ENCODE assay signal across 32 cellular contexts in the genomic region with DNA sequence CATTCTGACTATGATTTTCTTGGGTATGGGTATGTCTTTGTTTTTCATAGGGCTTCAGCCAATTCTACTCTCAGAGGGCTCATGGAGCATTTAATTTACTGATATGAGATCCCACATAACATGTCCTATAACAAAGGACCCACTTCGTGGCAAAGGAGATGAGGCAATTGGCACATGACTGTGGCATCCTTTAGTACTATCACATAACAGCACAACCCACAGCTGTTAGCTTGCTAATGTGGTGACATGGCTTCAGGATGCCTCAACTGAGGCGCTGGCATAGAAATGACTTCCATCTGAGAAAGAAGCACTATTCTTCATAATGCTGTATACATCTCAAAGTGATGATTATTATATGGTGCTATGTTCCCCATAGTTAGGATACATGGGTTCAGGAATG.
"Had no signal": no experiment of that assay in that cellular context is flagged by ENCODE, and none has a peak within 500 bp of the region (broad histone marks: within the 10 kb centered on the region; RNA-seq: fewer than 3 reads in every experiment).

No MANE protein-coding gene starts in this region.

- H3K27me3 ChIP-seq: neural progenitor cell, ovary, sigmoid colon, spleen, suprapubic skin, testis, tibial artery, transverse colon, upper lobe of right lung, uterus had no signal

- H3K4me1 Mint-ChIP-seq: natural killer cell; nephron; neural progenitor cell; stimulated activated naive CD8-positive, alpha-beta T cell treated with anti-CD3 and anti-CD28 coated beads, Interleukin-15, amount 100 ng/mL, for 72 hours had no signal

- H3K79me2 ChIP-seq: parathyroid adenoma had no signal

- H3K4me1 ChIP-seq: neural progenitor cell, parathyroid adenoma, psoas muscle, right lobe of liver, sigmoid colon, spleen, suprapubic skin, testis, tibial artery, transverse colon, upper lobe of right lung, uterus had no signal

- H3K27ac Mint-ChIP-seq: natural killer cell; nephron; neural progenitor cell; progenitor cell of endocrine pancreas; stimulated activated memory B cell treated with anti-CD40 and anti-IgM and Interleukin-4, amounts not matched to agents 10 μg/mL and 1 μg/mL and 100 μg/mL, for 72 hours; stimulated activated naive CD8-positive, alpha-beta T cell treated with anti-CD3 and anti-CD28 coated beads, Interleukin-15, amount 100 ng/mL, for 72 hours; type B pancreatic cell had no signal

- H2AFZ ChIP-seq: neural progenitor cell, parathyroid adenoma had no signal

- H3K9ac ChIP-seq: neural progenitor cell, parathyroid adenoma had no signal

- H3K4me2 ChIP-seq: neural progenitor cell, smooth muscle cell had no signal

- H3K4me3 Mint-ChIP-seq: natural killer cell; nephron; neural progenitor cell; stimulated activated memory B cell treated with anti-CD40 and anti-IgM and Interleukin-4, amounts not matched to agents 10 μg/mL and 1 μg/mL and 100 μg/mL, for 72 hours; stimulated activated naive CD8-positive, alpha-beta T cell treated with anti-CD3 and anti-CD28 coated beads, Interleukin-15, amount 100 ng/mL, for 72 hours; type B pancreatic cell had no signal

- DNase-seq: natural killer cell; occipital lobe; ovary; posterior cingulate gyrus; psoas muscle; right cardiac atrium; right lobe of liver; sigmoid colon; spleen; stimulated activated CD4-positive, alpha-beta T cell treated with anti-CD3 and anti-CD28 coated beads, Interleukin-12 subunit alpha, Interleukin-12 subunit beta, amount 100 ng/mL, for 4 hours; stimulated activated CD4-positive, alpha-beta T cell treated with anti-CD3 and anti-CD28 coated beads, Interleukin-1b, Interleukin-23, amount 100 ng/mL, for 48 hours; stimulated activated CD4-positive, alpha-beta T cell treated with anti-CD3 and anti-CD28 coated beads, Interleukin-4, amount 100 ng/mL, for 1 hour; stimulated activated CD4-positive, alpha-beta T cell treated with anti-CD3 and anti-CD28 coated beads, Interleukin-4, amount 100 ng/mL, for 4 hours; stimulated activated CD8-positive, alpha-beta memory T cell treated with anti-CD3 and anti-CD28 coated beads, Interleukin-4, amount 100 ng/mL, for 48 hours; stimulated activated naive CD4-positive, alpha-beta T cell; stimulated activated naive CD8-positive, alpha-beta T cell treated with anti-CD3 and anti-CD28 coated beads, Interleukin-15, amount 100 ng/mL, for 72 hours; stimulated activated naive CD8-positive, alpha-beta T cell treated with anti-CD3 and anti-CD28 coated beads, Interleukin-15, Interleukin-2, amounts not matched to agents 100 U/mL and 50 U/mL, for 24 hours; substantia nigra; testis; tibial artery; transverse colon; upper lobe of right lung; uterus had no signal

- H3K36me3 ChIP-seq: neural progenitor cell, ovary, right lobe of liver, sigmoid colon, spleen, suprapubic skin, tibial artery, transverse colon, upper lobe of right lung, uterus had no signal

- H3K36me3 Mint-ChIP-seq: natural killer cell, neural progenitor cell, type B pancreatic cell had no signal

- H3K9me3 ChIP-seq: ovary, right lobe of liver, suprapubic skin, testis, upper lobe of right lung, uterus had no signal

- H3K27ac ChIP-seq: neural progenitor cell, ovary, parathyroid adenoma, psoas muscle, right lobe of liver, sigmoid colon, skin epidermis, spleen, suprapubic skin, testis, tibial artery, transverse colon, upper lobe of right lung, uterus had no signal

- H3K27me3 Mint-ChIP-seq: stimulated activated memory B cell treated with anti-CD40 and anti-IgM and Interleukin-4, amounts not matched to agents 10 μg/mL and 1 μg/mL and 100 μg/mL, for 72 hours; stimulated activated naive CD8-positive, alpha-beta T cell treated with anti-CD3 and anti-CD28 coated beads, Interleukin-15, amount 100 ng/mL, for 72 hours; type B pancreatic cell had no signal

- H3K4me3 ChIP-seq: neural progenitor cell, ovary, psoas muscle, right lobe of liver, sigmoid colon, skin epidermis, smooth muscle cell, spleen, suprapubic skin, testis, tibial artery, transverse colon, upper lobe of right lung, uterus had no signal
